In the genomic region with DNA sequence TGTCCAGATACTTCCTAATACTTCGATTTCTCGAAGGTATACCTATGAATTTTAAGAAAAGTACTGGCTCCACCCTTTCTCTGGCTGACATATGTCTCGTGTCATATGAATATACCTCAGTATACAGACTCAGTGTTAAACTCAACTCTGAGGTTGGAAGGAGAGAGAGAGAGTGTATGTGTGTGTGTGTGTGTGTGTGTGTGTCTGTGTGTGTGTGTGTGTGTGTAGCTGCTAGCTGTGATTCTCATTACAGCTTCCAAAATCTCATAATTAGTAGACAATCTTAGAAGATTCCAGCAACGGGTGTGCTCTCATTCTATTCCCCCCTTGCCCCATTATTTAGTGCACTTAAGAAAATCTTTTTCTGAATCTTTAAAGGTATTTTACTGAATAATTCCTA, we compare ENCODE assay signal across 20 cellular contexts.
A peak's percentile ranks its signal among the peaks of the same experiment; 100 is the strongest.
DNase-seq lines count a peak whose midpoint lies in the region; ATAC-seq and TF ChIP-seq lines count a peak whose summit lies in the region.
"Had no signal": no experiment of that assay in that cellular context is flagged by ENCODE, and none has a peak within 500 bp of the region (broad histone marks: within the 10 kb centered on the region; RNA-seq: fewer than 3 reads in every experiment).

No MANE protein-coding gene starts in this region.

- peaks cover 16% of the 10 kb centered on the region for H3K36me3 Mint-ChIP-seq in activated T-cell treated with anti-CD3 and anti-CD28 coated beads, Interleukin-2, amount 50 U/mL, for 24 hours (ENCODE audit: low read depth)
- H3K36me3 Mint-ChIP-seq in activated T-cell treated with anti-CD3 and anti-CD28 coated beads, Interleukin-2, amount 50 U/mL, for 4 hours (ENCODE audit: insufficient read depth): no peaks in the 10 kb centered on the region
- H3K36me3 Mint-ChIP-seq in activated T-helper 17 cell treated with anti-CD3 and anti-CD28 coated beads, Interleukin-2, amount 50 U/mL, for 72 hours (ENCODE audit: low read depth): peaks cover 28% of the 10 kb centered on the region

- H3K4me3 Mint-ChIP-seq in activated T-cell treated with anti-CD3 and anti-CD28 coated beads, Interleukin-2, amount 50 U/mL, for 24 hours: no peak overlapping the region
- no peak overlapping the region for H3K4me3 Mint-ChIP-seq in activated T-cell treated with anti-CD3 and anti-CD28 coated beads, Interleukin-2, amount 50 U/mL, for 4 hours
- H3K4me3 Mint-ChIP-seq in activated T-helper 17 cell treated with anti-CD3 and anti-CD28 coated beads, Interleukin-2, amount 50 U/mL, for 72 hours: peak overlapping the region; percentile 82
- H3K4me3 Mint-ChIP-seq: B cell; CD4-positive, alpha-beta T cell had no signal

- peak overlapping the region; percentile 26 for H3K27ac Mint-ChIP-seq in activated T-cell treated with anti-CD3 and anti-CD28 coated beads, Interleukin-2, amount 50 U/mL, for 24 hours
- H3K27ac Mint-ChIP-seq in activated T-helper 17 cell treated with anti-CD3 and anti-CD28 coated beads, Interleukin-2, amount 50 U/mL, for 72 hours: peak overlapping the region; percentile 96
- H3K27ac Mint-ChIP-seq: B cell; CD4-positive, alpha-beta T cell had no signal

- TF ChIP-seq CTCF in HEK293 (tag by site-specific recombination; IDR thresholded peaks at IDR 0.05): no peak

- peaks cover 26% of the 10 kb centered on the region for H3K9me3 Mint-ChIP-seq in activated T-cell treated with anti-CD3 and anti-CD28 coated beads, Interleukin-2, amount 50 U/mL, for 24 hours
- peaks cover 21% of the 10 kb centered on the region for H3K9me3 Mint-ChIP-seq in activated T-cell treated with anti-CD3 and anti-CD28 coated beads, Interleukin-2, amount 50 U/mL, for 4 hours
- H3K9me3 Mint-ChIP-seq in activated T-helper 17 cell treated with anti-CD3 and anti-CD28 coated beads, Interleukin-2, amount 50 U/mL, for 72 hours: peaks cover 10% of the 10 kb centered on the region
- H3K9me3 Mint-ChIP-seq: CD4-positive, alpha-beta T cell had no signal

- no peak for ATAC-seq in activated T-cell treated with anti-CD3 and anti-CD28 coated beads, Interleukin-2, amount 50 U/mL, for 4 hours
- no peak for ATAC-seq in activated T-helper 17 cell treated with anti-CD3 and anti-CD28 coated beads, Interleukin-2, amount 50 U/mL, for 72 hours (replicated peaks)
- ATAC-seq in GM18502 (IDR thresholded peaks at IDR 0.05; ENCODE audit: poor library complexity, unreplicated experiment): no peak

- CTCF ChIA-PET in HEK293 (lab: Yijun Ruan, JAX): no interaction called here

- no peaks in the 10 kb centered on the region for H3K27me3 Mint-ChIP-seq in activated T-cell treated with anti-CD3 and anti-CD28 coated beads, Interleukin-2, amount 50 U/mL, for 24 hours
- H3K27me3 Mint-ChIP-seq in activated T-cell treated with anti-CD3 and anti-CD28 coated beads, Interleukin-2, amount 50 U/mL, for 4 hours (ENCODE audit: low read depth): no peaks in the 10 kb centered on the region
- no peaks in the 10 kb centered on the region for H3K27me3 Mint-ChIP-seq in activated T-helper 17 cell treated with anti-CD3 and anti-CD28 coated beads, Interleukin-2, amount 50 U/mL, for 72 hours
- H3K27me3 Mint-ChIP-seq: CD4-positive, alpha-beta T cell had no signal

- POLR2A ChIA-PET in HEK293 (lab: Yijun Ruan, JAX): no interaction called here

- H3K9me3 ChIP-seq in HEK293 (ENCODE audit: control insufficient read depth, insufficient read depth, low read depth, low read length): no peaks in the 10 kb centered on the region
- H3K9me3 ChIP-seq: BLaER1 had no signal

- in situ Hi-C loops in KBM-7 (cut with MboI; ENCODE audit: low pct_unique_long_range_greater_than_20kb, low sequenced_read_pairs): no loop called here

- H3K4me1 Mint-ChIP-seq in activated T-cell treated with anti-CD3 and anti-CD28 coated beads, Interleukin-2, amount 50 U/mL, for 24 hours (ENCODE audit: low read depth): peaks cover 32% of the 10 kb centered on the region
- peaks cover 35% of the 10 kb centered on the region for H3K4me1 Mint-ChIP-seq in activated T-cell treated with anti-CD3 and anti-CD28 coated beads, Interleukin-2, amount 50 U/mL, for 4 hours (ENCODE audit: low read depth)
- peaks cover 36% of the 10 kb centered on the region for H3K4me1 Mint-ChIP-seq in activated T-helper 17 cell treated with anti-CD3 and anti-CD28 coated beads, Interleukin-2, amount 50 U/mL, for 72 hours

- no peak overlapping the region for H3K4me3 ChIP-seq in HEK293 (ENCODE audit: low read depth, low read length)
- H3K4me3 ChIP-seq: BLaER1, GM23248 had no signal

- DNase-seq in activated T-cell treated with anti-CD3 and anti-CD28 coated beads, Interleukin-2, amount 50 U/mL, for 24 hours: no peak
- DNase-seq in activated T-cell treated with anti-CD3 and anti-CD28 coated beads, Interleukin-2, amount 50 U/mL, for 4 hours: no peak
- DNase-seq in retina: peak; percentile 59
- no peak for DNase-seq in KBM-7
- DNase-seq in T1000 (lab: John Stamatoyannopoulos, UW): no peak
- DNase-seq: Calu3; CD4-positive, alpha-beta T cell; COR-L47; DMS53; DMS79 treated with DMSO at 0.1 percent for 48 hours; GM23248; H7; HCEC 1CT had no signal

- no peaks in the 10 kb centered on the region for H3K36me3 ChIP-seq in HEK293 (ENCODE audit: control insufficient read depth in 2 of 2, insufficient read depth in 1 of 2, low read length in 2 of 2)
- H3K36me3 ChIP-seq: BLaER1 had no signal

- no peaks in the 10 kb centered on the region for H3K4me1 ChIP-seq in HEK293 (ENCODE audit: control insufficient read depth, insufficient read depth, low read length)

- H3K27ac ChIP-seq in HEK293 (ENCODE audit: extremely low read depth, low read depth, low read length): no peak overlapping the region
- H3K27ac ChIP-seq: 22Rv1, BLaER1, C4-2B, GM23248 had no signal

TF ChIP-seq in HEK293, 187 proteins besides CTCF, POLR2A, EP300 and RAD21:
- TF ChIP-seq, protein P1, sequence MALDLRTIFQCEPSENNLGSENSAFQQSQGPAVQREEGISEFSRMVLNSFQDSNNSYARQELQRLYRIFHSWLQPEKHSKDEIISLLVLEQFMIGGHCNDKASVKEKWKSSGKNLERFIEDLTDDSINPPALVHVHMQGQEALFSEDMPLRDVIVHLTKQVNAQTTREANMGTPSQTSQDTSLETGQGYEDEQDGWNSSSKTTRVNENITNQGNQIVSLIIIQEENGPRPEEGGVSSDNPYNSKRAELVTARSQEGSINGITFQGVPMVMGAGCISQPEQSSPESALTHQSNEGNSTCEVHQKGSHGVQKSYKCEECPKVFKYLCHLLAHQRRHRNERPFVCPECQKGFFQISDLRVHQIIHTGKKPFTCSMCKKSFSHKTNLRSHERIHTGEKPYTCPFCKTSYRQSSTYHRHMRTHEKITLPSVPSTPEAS (tag by site-specific recombination; IDR thresholded peaks at IDR 0.05): peak; percentile 55; the same call in 1 of the 2 replicates
- no peak for TF ChIP-seq ZNF157 (tag by site-specific recombination; IDR thresholded peaks at IDR 0.05)
- TF ChIP-seq ZNF768 (tag by site-specific recombination; IDR thresholded peaks at IDR 0.05): no peak
- TF ChIP-seq ZNF654 (tag by site-specific recombination; IDR thresholded peaks at IDR 0.05; ENCODE audit: low read depth): no peak
- no peak for TF ChIP-seq REST (tag by site-specific recombination; IDR thresholded peaks at IDR 0.05)
